1 cellular context compared by ENCODE assay signal in the genomic region with DNA sequence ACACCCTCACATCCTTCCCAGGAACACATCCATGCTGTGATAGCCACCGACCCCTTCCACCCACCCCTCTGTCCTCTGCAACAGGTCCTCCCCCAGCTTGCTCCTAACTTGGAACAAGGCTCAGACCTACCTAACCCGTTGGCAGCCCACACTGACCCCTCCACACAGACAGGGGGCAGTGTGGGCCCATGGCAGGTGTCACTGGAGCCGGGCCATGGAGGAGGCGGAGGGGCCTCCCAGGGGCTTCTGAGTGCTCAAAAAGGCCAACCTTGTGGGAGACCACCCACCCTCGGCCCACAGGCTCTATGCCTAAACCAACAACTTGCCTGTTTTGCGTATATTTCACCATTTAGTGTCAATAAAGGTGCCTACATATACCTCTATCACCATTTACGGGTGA.
TF ChIP-seq lines count a peak whose summit lies in the region.

No MANE protein-coding gene starts in this region.

TF ChIP-seq in endothelial cell of umbilical vein, 7 proteins besides CTCF, POLR2A, EP300 and RAD21:
- TF ChIP-seq EZH2 (IDR thresholded peaks at IDR 0.05; ENCODE audit: borderline replicate concordance, low read depth, low read length, severe bottlenecking) (no peak), JUN (IDR thresholded peaks at IDR 0.05; ENCODE audit: borderline replicate concordance, insufficient read depth, insufficient read length, low read depth) (no peak), FOS (IDR thresholded peaks at IDR 0.05; ENCODE audit: borderline replicate concordance, insufficient read depth, low read length) (no peak), POLR2AphosphoS5 (IDR thresholded peaks at IDR 0.05; ENCODE audit: insufficient read depth, low read depth, low read length) (no peak), GATA2 (IDR thresholded peaks at IDR 0.05; ENCODE audit: insufficient read depth, insufficient read length, low read depth, low read length) (no peak), MYC (IDR thresholded peaks at IDR 0.05; ENCODE audit: low read depth, low read length) (no peak)
- TF ChIP-seq, protein P1, sequence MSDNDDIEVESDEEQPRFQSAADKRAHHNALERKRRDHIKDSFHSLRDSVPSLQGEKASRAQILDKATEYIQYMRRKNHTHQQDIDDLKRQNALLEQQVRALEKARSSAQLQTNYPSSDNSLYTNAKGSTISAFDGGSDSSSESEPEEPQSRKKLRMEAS (IDR thresholded peaks at IDR 0.05; ENCODE audit: insufficient read depth, insufficient read length): no peak
